Comparison of ENCODE assay signal across 11 cellular contexts in genomic region chr16:56634715-56635440, GRCh38. TPM values are rescaled to one million over a fixed set of nuclear protein-coding genes. Genes with fewer than 3 reads are reported as not detected.
DNase-seq lines count a peak whose midpoint lies in the region; ATAC-seq and TF ChIP-seq lines count a peak whose summit lies in the region.
"Had no signal": no experiment of that assay in that cellular context is flagged by ENCODE, and none has a peak within 500 bp of the region (broad histone marks: within the 10 kb centered on the region; RNA-seq: fewer than 3 reads in every experiment).

No MANE protein-coding gene starts in this region.

- peaks cover 77% of the 10 kb centered on the region for H3K27me3 Mint-ChIP-seq in CD8-positive, alpha-beta T cell (ENCODE audit: low read depth)

- H3K4me3 Mint-ChIP-seq in CD8-positive, alpha-beta T cell = peak overlapping the region; percentile 67
- H3K4me3 Mint-ChIP-seq: dendritic cell treated with granulocyte-macrophage colony-stimulating factor and Interleukin-4, amounts not matched to agents 40 ng/mL and 50 ng/mL, for 4 days had no signal

- no peaks in the 10 kb centered on the region for H3K9me3 ChIP-seq in CD8-positive, alpha-beta T cell (ENCODE audit: low read length)
- H3K9me3 ChIP-seq in NT2/D1 (ENCODE audit: insufficient read depth, low read length) = no peaks in the 10 kb centered on the region
- no peaks in the 10 kb centered on the region for H3K9me3 ChIP-seq in neural cell (ENCODE audit: low read length)

- peaks cover 25% of the 10 kb centered on the region for H3K4me1 Mint-ChIP-seq in CD8-positive, alpha-beta T cell (ENCODE audit: low read depth)

- CTCF ChIA-PET in CD8-positive, alpha-beta T cell (lab: Charles Lee) = interaction anchor here (1.0 to 1.3 kb wide), 2 partner anchors 9 to 41 kb away, joined by 3 read pairs; no protein-coding TSS in a partner anchor

- H3K27me3 ChIP-seq in CD8-positive, alpha-beta T cell (ENCODE audit: insufficient read depth, low read length) = peaks cover 52% of the 10 kb centered on the region
- H3K27me3 ChIP-seq in NT2/D1 (ENCODE audit: insufficient read depth, insufficient read length) (peaks cover 100% of the 10 kb centered on the region), dorsolateral prefrontal cortex (peaks cover 0 to 69% (median 36%) of the 10 kb centered on the region in 45 donors), neural cell (ENCODE audit: insufficient read depth, low read depth, low read length) (peaks cover 100% of the 10 kb centered on the region)

- no peak overlapping the region for H3K27ac ChIP-seq in CD8-positive, alpha-beta T cell (ENCODE audit: low read depth, low read length)
- H3K27ac ChIP-seq in dorsolateral prefrontal cortex = peak overlapping the region in 1 of 59 donors; percentile 6
- H3K27ac ChIP-seq in neural cell (ENCODE audit: low read length) = no peak overlapping the region

- peaks cover 34% of the 10 kb centered on the region for H3K4me1 ChIP-seq in CD8-positive, alpha-beta T cell (ENCODE audit: insufficient read depth, low read length)
- peaks cover 9% of the 10 kb centered on the region for H3K4me1 ChIP-seq in NT2/D1 (ENCODE audit: insufficient read depth, insufficient read length)

- no peaks in the 10 kb centered on the region for H3K9me3 Mint-ChIP-seq in CD8-positive, alpha-beta T cell
- H3K9me3 Mint-ChIP-seq: dendritic cell treated with granulocyte-macrophage colony-stimulating factor and Interleukin-4, amounts not matched to agents 40 ng/mL and 50 ng/mL, for 4 days had no signal

- no peak for TF ChIP-seq CTCF in CD8-positive, alpha-beta T cell (IDR thresholded peaks at IDR 0.05)
- TF ChIP-seq CTCF in dorsolateral prefrontal cortex (IDR thresholded peaks at IDR 0.05 in 54 of 56, conservative IDR thresholded peaks at IDR 0.05 in 2 of 56; ENCODE audit: low read depth in 1 of 56, partially characterized antibody in 56 of 56) (no peak), neural cell (IDR thresholded peaks at IDR 0.05; ENCODE audit: poor library complexity, severe bottlenecking) (no peak)

- no peak for DNase-seq in CD8-positive, alpha-beta T cell
- DNase-seq in NT2/D1 (ENCODE audit: low read depth, low spot score) = no peak
- no peak for DNase-seq in dorsolateral prefrontal cortex
- DNase-seq in ureter (ENCODE audit: low spot score) = no peak
- no peak for DNase-seq in NCI-H2196 (lab: John Stamatoyannopoulos, UW; ENCODE audit: unreplicated experiment)
- no peak for DNase-seq in NCI-H510A treated with DMSO at 0.1 percent for 48 hours (lab: John Stamatoyannopoulos, UW)
- DNase-seq: NCI-H1092 treated with DMSO at 0.1 percent for 48 hours, NCI-H774 had no signal

- H3K79me2 ChIP-seq in neural cell (replicated peaks; ENCODE audit: insufficient read depth, low read length) = no peaks in the 10 kb centered on the region

- H3K4me3 ChIP-seq in CD8-positive, alpha-beta T cell (ENCODE audit: low read depth, low read length) = peak overlapping the region; percentile 46
- peak overlapping the region; percentile 29 for H3K4me3 ChIP-seq in NT2/D1 (ENCODE audit: insufficient read length, low read depth)
- peak overlapping the region in 30 of 59 donors; percentile 7 to 69 (median 29) for H3K4me3 ChIP-seq in dorsolateral prefrontal cortex
- peak overlapping the region; percentile 48 for H3K4me3 ChIP-seq in neural cell (ENCODE audit: low read length)

- H3K9me2 ChIP-seq in neural cell (ENCODE audit: insufficient read depth, low read length) = no peaks in the 10 kb centered on the region

- intact Hi-C loops in CD8-positive, alpha-beta T cell (cut with DNase I, micrococcal nuclease) = no loop called here
- intact Hi-C loops in dorsolateral prefrontal cortex (cut with DNase I) = loop anchor here in 1 of 2 donors (5.0 kb wide), 1 partner anchor 47 kb away; the partner anchor contains the start of gene MT1X

- ATAC-seq in CD8-positive, alpha-beta T cell = no peak
- no peak for ATAC-seq in GM19397 (IDR thresholded peaks at IDR 0.05; ENCODE audit: unreplicated experiment)

- no peak for TF ChIP-seq RAD21 in neural cell (conservative IDR thresholded peaks at IDR 0.05)

- no peak overlapping the region for H3K27ac Mint-ChIP-seq in CD8-positive, alpha-beta T cell
- H3K27ac Mint-ChIP-seq: dendritic cell treated with granulocyte-macrophage colony-stimulating factor and Interleukin-4, amounts not matched to agents 40 ng/mL and 50 ng/mL, for 4 days had no signal

- no peaks in the 10 kb centered on the region for H4K20me1 ChIP-seq in neural cell (ENCODE audit: insufficient read depth)

- peak overlapping the region; percentile 45 for H3K9ac ChIP-seq in NT2/D1 (ENCODE audit: insufficient read length, low read depth)
- no peak overlapping the region for H3K9ac ChIP-seq in neural cell (ENCODE audit: low read length)

- H3K36me3 ChIP-seq in CD8-positive, alpha-beta T cell (ENCODE audit: insufficient read depth, low read length) = no peaks in the 10 kb centered on the region
- H3K36me3 ChIP-seq in NT2/D1 (ENCODE audit: insufficient read depth, insufficient read length, low read length) (no peaks in the 10 kb centered on the region), neural cell (ENCODE audit: insufficient read depth, low read length) (no peaks in the 10 kb centered on the region)

- H3K36me3 Mint-ChIP-seq in CD8-positive, alpha-beta T cell = no peaks in the 10 kb centered on the region

- TF ChIP-seq EP300 in neural cell (conservative IDR thresholded peaks at IDR 0.05; ENCODE audit: poor library complexity, severe bottlenecking) = no peak

- POLR2A ChIA-PET in CD8-positive, alpha-beta T cell (lab: Charles Lee) = interaction anchor here (0.7 kb wide), 1 partner anchor 135 kb away, joined by 3 read pairs; no protein-coding TSS in a partner anchor

- no peak overlapping the region for H2AFZ ChIP-seq in neural cell (ENCODE audit: low read depth, low read length)

- H3K4me2 ChIP-seq in neural cell (ENCODE audit: low read length) = no peak overlapping the region

- no peaks in the 10 kb centered on the region for H3F3A ChIP-seq in neural cell (ENCODE audit: insufficient read depth, low read length, poor library complexity, severe bottlenecking)

TF ChIP-seq in neural cell, 6 proteins besides CTCF, POLR2A, EP300 and RAD21:
- TF ChIP-seq MXI1 (conservative IDR thresholded peaks at IDR 0.05; ENCODE audit: poor library complexity, severe bottlenecking) (no peak), EZH2 (IDR thresholded peaks at IDR 0.05; ENCODE audit: borderline replicate concordance, insufficient read depth, low read length, poor library complexity, severe bottlenecking) (peak; percentile 53)

RNA-seq across cellular contexts. Expression of gene MT1M, which starts 2.4 kb away (rescaled TPM):
- total RNA-seq in CD8-positive, alpha-beta T cell = not detected
- total RNA-seq in dorsolateral prefrontal cortex = 100 to 1,000 TPM in 20 of 120 experiments, 10 to 100 TPM in 100; 16.9 to 238 (median 60.1) TPM
- polyA plus RNA-seq in neural cell = not detected in 2 replicates
- polyA minus RNA-seq in neural cell = not detected in 2 replicates
- 18.8 TPM for total RNA-seq in ureter

RNA-seq across cellular contexts. Expression of gene MT1A, which starts 3.6 kb away (rescaled TPM):
- total RNA-seq in CD8-positive, alpha-beta T cell = not detected
- total RNA-seq in dorsolateral prefrontal cortex = 10 to 100 TPM in 28 of 120 experiments, 1 to 10 TPM in 79, under 1 TPM in 1, not detected in 12; 0.93 to 64.6 (median 6.1) TPM
- not detected in 2 replicates for polyA plus RNA-seq in neural cell
- not detected in 2 replicates for polyA minus RNA-seq in neural cell
- 22.3 TPM for total RNA-seq in ureter

RNA-seq across cellular contexts. Expression of gene MT1E, which starts 9.3 kb away (rescaled TPM):
- 1 to 10 TPM; 3.0 to 5.5 TPM for total RNA-seq in CD8-positive, alpha-beta T cell
- total RNA-seq in dorsolateral prefrontal cortex (100 to 1,000 TPM; 100 to 796 (median 251) TPM), ureter (98.7 TPM)
- polyA plus RNA-seq in neural cell = not detected in 2 replicates
- polyA minus RNA-seq in neural cell = not detected in 2 replicates

RNA-seq across cellular contexts. Expression of gene MT1B, which starts 16.8 kb away (rescaled TPM):
- total RNA-seq in CD8-positive, alpha-beta T cell = not detected
- total RNA-seq in dorsolateral prefrontal cortex (not detected), ureter (not detected)
- polyA plus RNA-seq in neural cell = not detected in 2 replicates
- polyA minus RNA-seq in neural cell = not detected in 2 replicates

RNA-seq across cellular contexts. Expression of gene MT1F, which starts 22.9 kb away (rescaled TPM):
- 1 to 10 TPM; 5.6 to 7.4 TPM for total RNA-seq in CD8-positive, alpha-beta T cell
- total RNA-seq in dorsolateral prefrontal cortex (100 to 1,000 TPM in 41 of 120 experiments, 10 to 100 TPM in 79; 11.5 to 387 (median 71.1) TPM), ureter (8.7 TPM)
- 1.8 and 1.9 TPM in 2 replicates for polyA plus RNA-seq in neural cell
- 0.93 TPM in 1 of 2 replicates, not detected in the other for polyA minus RNA-seq in neural cell

Comparison
In these comparisons a context has a peak if more than half of its experiments do, and no peak if none do; other contexts are left out.
1. RNA of gene MT1M, which starts 2.4 kb away (total RNA-seq): 16.9 to 238 TPM in dorsolateral prefrontal cortex and 18.8 TPM in ureter (single experiment); not detected in CD8-positive, alpha-beta T cell; every median in the first group is over 10 times any median in the second.
2. RNA of gene MT1E, which starts 9.3 kb away (total RNA-seq): 100 to 796 TPM in dorsolateral prefrontal cortex and 98.7 TPM in ureter (single experiment); 3.0 to 5.5 TPM in CD8-positive, alpha-beta T cell; every median in the first group is over 10 times any median in the second.
3. Peak in every context shown above with its lines, with median percentiles within 50 percentile points of each other: H3K4me3 ChIP-seq.